8 cellular contexts compared by ENCODE assay signal in genomic region chr14:23551266-23552028, GRCh38. TPM values are rescaled to one million over a fixed set of nuclear protein-coding genes. Genes with fewer than 3 reads are reported as not detected.
DNase-seq lines count a peak whose midpoint lies in the region; ATAC-seq and TF ChIP-seq lines count a peak whose summit lies in the region.

Gene ZFHX2 (minus strand): TSS chr14:23551765. CDS start chr14:23535325, 16,440 bp downstream.

- H3K4me1 ChIP-seq in duodenal mucosa (ENCODE audit: control insufficient read depth in 1 of 2, insufficient read depth in 2 of 2, low read length in 2 of 2) (peaks cover 10 to 15% of the 10 kb centered on the region in 2 donors), lung (ENCODE audit: control insufficient read depth in 2 of 2, insufficient read depth in 2 of 2, low read length in 2 of 2) (peaks cover 0 to 7% of the 10 kb centered on the region in 2 donors)

- peak; percentile 59 for TF ChIP-seq POLR2A in GM19099 (IDR thresholded peaks at IDR 0.05; ENCODE audit: extremely low read depth, insufficient read length, low read depth)

- H3K27me3 ChIP-seq in duodenal mucosa (ENCODE audit: control insufficient read depth in 1 of 2, insufficient read depth in 2 of 2, low read length in 2 of 2) (no peaks in the 10 kb centered on the region), lung (ENCODE audit: control insufficient read depth, insufficient read depth) (no peaks in the 10 kb centered on the region)

- DNase-seq in AG08395 (ENCODE audit: low spot score) (peak; percentile 53), NCI-H526 (lab: John Stamatoyannopoulos, UW) (peak; percentile 74 to 93), lung (ENCODE audit: low spot score) (peak; percentile 80)
- DNase-seq in activated CD4-positive, alpha-beta T cell treated with anti-CD3 and anti-CD28 coated beads, Interleukin-2, amount 50 U/mL, for 1 hour: peak; percentile 67
- DNase-seq in stimulated activated CD4-positive, alpha-beta T cell treated with anti-CD3 and anti-CD28 coated beads, TNF-alpha, amount 100 ng/mL, for 1 hour (ENCODE audit: low read depth in 3 of 3, low spot score in 1 of 3): peak; percentile 46 to 74 (median 50)

- H3K9me3 ChIP-seq in duodenal mucosa (ENCODE audit: control insufficient read depth in 1 of 2, low read length in 2 of 2): no peaks in the 10 kb centered on the region
- H3K9me3 ChIP-seq in lung (ENCODE audit: control insufficient read depth in 2 of 2, insufficient read depth in 1 of 2, low read length in 1 of 2): no peaks in the 10 kb centered on the region

- 0 to 1% methylated on average over 37 to 48 of the region's 49 CpGs for WGBS in lung, 2 donors

- peak within 1 kb of the TSS; percentile 88 to 91 for H3K4me3 ChIP-seq in duodenal mucosa (ENCODE audit: low read depth in 1 of 2, low read length in 2 of 2)
- H3K4me3 ChIP-seq in lung: peak within 1 kb of the TSS; percentile 65

- H3K27ac ChIP-seq in duodenal mucosa (ENCODE audit: low read depth, low read length) (no peak within 1 kb of the TSS), lung (ENCODE audit: low read depth in 1 of 2, low read length in 1 of 2) (peak within 1 kb of the TSS in 1 of 2 donors; percentile 8)

- no peaks in the 10 kb centered on the region for H3K36me3 ChIP-seq in duodenal mucosa (ENCODE audit: control insufficient read depth in 1 of 2, insufficient read depth in 2 of 2, low read length in 2 of 2)
- no peaks in the 10 kb centered on the region for H3K36me3 ChIP-seq in lung (ENCODE audit: control insufficient read depth in 2 of 2, insufficient read depth in 2 of 2, low read length in 2 of 2)

- peak within 1 kb of the TSS; percentile 68 to 69 for H3K9ac ChIP-seq in duodenal mucosa (ENCODE audit: low read depth in 1 of 2, low read length in 2 of 2)

- ATAC-seq in HG03520 (IDR thresholded peaks at IDR 0.05; ENCODE audit: unreplicated experiment) (peak; percentile 25), lung (ENCODE audit: insufficient read depth, low FRiP score) (no peak)

- no peak for TF ChIP-seq CTCF in lung (IDR thresholded peaks at IDR 0.05; ENCODE audit: control extremely low read depth, extremely low read depth)

RNA-seq across cellular contexts. Expression of gene ZFHX2, which starts in this region (rescaled TPM):
- total RNA-seq in lung: 1 to 10 TPM in 1 of 2 donors, under 1 TPM in 1; 0.82 to 4.5 TPM
- under 1 TPM; 0.50 to 0.67 TPM for polyA plus RNA-seq in lung
